In the genomic region with DNA sequence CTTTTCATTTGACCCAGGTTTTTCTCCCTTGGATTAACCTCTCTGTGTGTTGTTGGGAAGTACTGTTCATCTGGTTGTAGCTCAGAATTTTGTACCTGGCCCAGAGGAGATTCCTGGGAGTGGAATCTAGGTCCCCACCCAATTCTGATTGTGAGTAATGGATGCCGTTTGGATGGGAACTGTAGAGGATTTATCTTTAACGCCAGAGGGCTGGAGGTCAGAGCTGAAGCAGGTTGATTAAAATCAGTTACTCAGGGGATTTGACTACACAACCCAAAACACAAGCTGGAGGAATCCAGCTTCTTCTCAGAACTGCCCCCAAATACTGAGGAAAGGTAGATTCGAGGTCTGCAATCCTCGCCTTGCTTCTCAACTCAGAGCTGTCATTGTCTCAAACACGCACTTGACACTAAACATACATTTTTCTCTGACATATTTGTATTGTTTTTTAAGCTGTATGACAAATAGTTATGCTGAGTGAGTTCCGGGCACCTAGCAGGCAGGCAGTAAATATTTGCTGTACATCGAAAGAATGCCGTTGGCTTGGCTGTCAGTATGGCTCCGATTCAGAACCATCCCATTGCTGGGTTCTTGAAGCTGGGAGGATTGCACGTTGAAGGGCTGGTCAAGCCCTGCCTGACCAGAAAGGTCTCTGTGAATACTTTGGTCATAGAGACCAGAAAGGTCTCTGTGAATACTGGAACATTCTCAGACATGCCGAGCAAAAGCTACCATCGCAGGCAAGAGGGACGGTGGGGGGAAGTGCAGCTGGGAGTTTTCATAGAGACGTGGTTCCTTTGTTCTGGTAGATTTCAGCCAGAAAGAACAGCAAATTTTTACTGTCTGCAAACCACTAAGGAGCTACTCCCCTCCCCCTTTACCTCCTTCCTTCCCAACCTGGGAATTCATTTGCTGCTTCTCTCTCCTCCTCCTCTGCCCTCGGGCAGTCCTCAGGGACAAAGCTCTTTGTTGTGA, we compare ENCODE assay signal across 9 cellular contexts.
A peak's percentile ranks its signal among the peaks of the same experiment; 100 is the strongest.
DNase-seq lines count a peak whose midpoint lies in the region; ATAC-seq, FAIRE-seq and TF ChIP-seq lines count a peak whose summit lies in the region.
"Had no signal": no experiment of that assay in that cellular context is flagged by ENCODE, and none has a peak within 500 bp of the region (broad histone marks: within the 10 kb centered on the region; RNA-seq: fewer than 3 reads in every experiment).

No MANE protein-coding gene starts in this region.

- peak overlapping the region; percentile 76 for H3K4me3 ChIP-seq in ACC112 (ENCODE audit: low read depth, low read length)
- H3K4me3 ChIP-seq in adrenal gland: peak overlapping the region in 1 of 4 donors; percentile 43
- peak overlapping the region in 1 of 3 donors; percentile 32 for H3K4me3 ChIP-seq in thyroid gland (replicated peaks in 1 of 3)

- no peak for FAIRE-seq in RCC 7860 (lab: Jason Lieb, UNC)
- FAIRE-seq: frontal cortex had no signal

- WGBS in adrenal gland, 4 donors: 40 to 48% (median 44%) methylated on average over 15 of the region's 15 CpGs
- WGBS in thyroid gland, 2 donors: 37 to 46% methylated on average over 15 of the region's 15 CpGs

- H2AFZ ChIP-seq in ACC112 (ENCODE audit: low read length, unreplicated experiment): peak overlapping the region; percentile 66

- no peak for TF ChIP-seq CTCF in adrenal gland (IDR thresholded peaks at IDR 0.05)
- TF ChIP-seq CTCF in thyroid gland (IDR thresholded peaks at IDR 0.05): no peak

- H3K9me3 ChIP-seq in adrenal gland (replicated peaks in 1 of 3) (no peaks in the 10 kb centered on the region), thyroid gland (no peaks in the 10 kb centered on the region)

- H3K4me1 ChIP-seq in ACC112 (ENCODE audit: control insufficient read depth, insufficient read depth, low read length, unreplicated experiment): peaks cover 23% of the 10 kb centered on the region
- peaks cover 0 to 15% of the 10 kb centered on the region in 2 donors for H3K4me1 ChIP-seq in adrenal gland (replicated peaks in 1 of 2)
- H3K4me1 ChIP-seq in thyroid gland: peaks cover 12 to 16% of the 10 kb centered on the region in 2 donors

- peak; percentile 3 for ATAC-seq in HG02938 (IDR thresholded peaks at IDR 0.05; ENCODE audit: unreplicated experiment)
- peak; percentile 25 for ATAC-seq in left colon
- no peak for ATAC-seq in esophagus mucosa

- intact Hi-C loops in adrenal gland (cut with DNase I) (loop anchor here (5.0 kb wide), 4 partner anchors 448 to 858 kb away; no protein-coding TSS in a partner anchor), left colon (cut with DNase I, micrococcal nuclease) (loop anchor here (5.0 to 10.0 kb wide), 3 partner anchors 448 to 850 kb away; no protein-coding TSS in a partner anchor), thyroid gland (cut with DNase I) (loop anchor here (5.0 kb wide), 3 partner anchors 448 to 853 kb away; no protein-coding TSS in a partner anchor)

- H3K36me3 ChIP-seq in ACC112 (ENCODE audit: insufficient read depth, low read length): no peaks in the 10 kb centered on the region
- no peaks in the 10 kb centered on the region for H3K36me3 ChIP-seq in adrenal gland (replicated peaks in 1 of 2)
- no peaks in the 10 kb centered on the region for H3K36me3 ChIP-seq in thyroid gland

- TF ChIP-seq POLR2A in adrenal gland (IDR thresholded peaks at IDR 0.05): no peak
- no peak for TF ChIP-seq POLR2A in thyroid gland (IDR thresholded peaks at IDR 0.05)

- no peaks in the 10 kb centered on the region for H3K27me3 ChIP-seq in ACC112 (ENCODE audit: insufficient read depth, low read length)
- H3K27me3 ChIP-seq in adrenal gland: no peaks in the 10 kb centered on the region
- no peaks in the 10 kb centered on the region for H3K27me3 ChIP-seq in thyroid gland

- H3K27ac ChIP-seq in ACC112 (ENCODE audit: low read depth, low read length): peak overlapping the region; percentile 96; the same call in 1 of the 2 replicates
- peak overlapping the region in 3 of 5 donors; percentile 81 to 94 (median 90) for H3K27ac ChIP-seq in adrenal gland
- peak overlapping the region; percentile 71 to 92 (median 88) for H3K27ac ChIP-seq in thyroid gland

- no peaks in the 10 kb centered on the region for H3K79me2 ChIP-seq in ACC112 (ENCODE audit: control insufficient read depth, insufficient read depth, low read length, unreplicated experiment)

- no peak for DNase-seq in adrenal gland
- no peak for DNase-seq in left colon
- DNase-seq in thyroid gland: no peak
- no peak for DNase-seq in RCC 7860 (ENCODE audit: low spot score)
- DNase-seq in foreskin melanocyte: no peak
